Comparison of ENCODE assay signal across 2 cellular contexts in the genomic region with DNA sequence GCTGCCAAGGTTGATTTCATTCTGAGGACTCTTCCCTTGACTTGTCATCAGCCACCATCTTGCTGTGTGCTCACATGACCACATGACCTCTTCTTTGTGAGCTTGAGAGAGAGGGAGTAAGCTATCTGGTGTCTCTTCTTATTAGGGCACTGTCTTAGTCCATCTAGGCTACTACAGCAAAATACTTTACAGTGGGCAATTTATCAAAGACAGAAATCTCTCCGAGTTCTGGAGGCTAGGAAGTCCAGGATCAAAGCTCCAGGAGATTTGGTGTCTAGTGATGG.
TF ChIP-seq lines count a peak whose summit lies in the region.

No MANE protein-coding gene starts in this region.

TF ChIP-seq in GM23338, 12 proteins besides CTCF, POLR2A, EP300 and RAD21 (continues in another document):
- TF ChIP-seq EZH2 (IDR thresholded peaks at IDR 0.05; ENCODE audit: low read depth, unreplicated experiment) (no peak), JUNB (IDR thresholded peaks at IDR 0.05; ENCODE audit: unreplicated experiment) (no peak), ZNF331 (CRISPR knock-in tag; IDR thresholded peaks at IDR 0.05; ENCODE audit: low read depth) (no peak), STAT1 (IDR thresholded peaks at IDR 0.05; ENCODE audit: unreplicated experiment) (no peak), NANOG (IDR thresholded peaks at IDR 0.05; ENCODE audit: borderline replicate concordance) (no peak), ZNF114 (CRISPR knock-in tag; IDR thresholded peaks at IDR 0.05) (no peak), CREB1 (CRISPR knock-in tag; IDR thresholded peaks at IDR 0.05; ENCODE audit: low read depth) (no peak), EZH2phosphoT487 (IDR thresholded peaks at IDR 0.05; ENCODE audit: unreplicated experiment) (no peak)
- TF ChIP-seq, protein P1, sequence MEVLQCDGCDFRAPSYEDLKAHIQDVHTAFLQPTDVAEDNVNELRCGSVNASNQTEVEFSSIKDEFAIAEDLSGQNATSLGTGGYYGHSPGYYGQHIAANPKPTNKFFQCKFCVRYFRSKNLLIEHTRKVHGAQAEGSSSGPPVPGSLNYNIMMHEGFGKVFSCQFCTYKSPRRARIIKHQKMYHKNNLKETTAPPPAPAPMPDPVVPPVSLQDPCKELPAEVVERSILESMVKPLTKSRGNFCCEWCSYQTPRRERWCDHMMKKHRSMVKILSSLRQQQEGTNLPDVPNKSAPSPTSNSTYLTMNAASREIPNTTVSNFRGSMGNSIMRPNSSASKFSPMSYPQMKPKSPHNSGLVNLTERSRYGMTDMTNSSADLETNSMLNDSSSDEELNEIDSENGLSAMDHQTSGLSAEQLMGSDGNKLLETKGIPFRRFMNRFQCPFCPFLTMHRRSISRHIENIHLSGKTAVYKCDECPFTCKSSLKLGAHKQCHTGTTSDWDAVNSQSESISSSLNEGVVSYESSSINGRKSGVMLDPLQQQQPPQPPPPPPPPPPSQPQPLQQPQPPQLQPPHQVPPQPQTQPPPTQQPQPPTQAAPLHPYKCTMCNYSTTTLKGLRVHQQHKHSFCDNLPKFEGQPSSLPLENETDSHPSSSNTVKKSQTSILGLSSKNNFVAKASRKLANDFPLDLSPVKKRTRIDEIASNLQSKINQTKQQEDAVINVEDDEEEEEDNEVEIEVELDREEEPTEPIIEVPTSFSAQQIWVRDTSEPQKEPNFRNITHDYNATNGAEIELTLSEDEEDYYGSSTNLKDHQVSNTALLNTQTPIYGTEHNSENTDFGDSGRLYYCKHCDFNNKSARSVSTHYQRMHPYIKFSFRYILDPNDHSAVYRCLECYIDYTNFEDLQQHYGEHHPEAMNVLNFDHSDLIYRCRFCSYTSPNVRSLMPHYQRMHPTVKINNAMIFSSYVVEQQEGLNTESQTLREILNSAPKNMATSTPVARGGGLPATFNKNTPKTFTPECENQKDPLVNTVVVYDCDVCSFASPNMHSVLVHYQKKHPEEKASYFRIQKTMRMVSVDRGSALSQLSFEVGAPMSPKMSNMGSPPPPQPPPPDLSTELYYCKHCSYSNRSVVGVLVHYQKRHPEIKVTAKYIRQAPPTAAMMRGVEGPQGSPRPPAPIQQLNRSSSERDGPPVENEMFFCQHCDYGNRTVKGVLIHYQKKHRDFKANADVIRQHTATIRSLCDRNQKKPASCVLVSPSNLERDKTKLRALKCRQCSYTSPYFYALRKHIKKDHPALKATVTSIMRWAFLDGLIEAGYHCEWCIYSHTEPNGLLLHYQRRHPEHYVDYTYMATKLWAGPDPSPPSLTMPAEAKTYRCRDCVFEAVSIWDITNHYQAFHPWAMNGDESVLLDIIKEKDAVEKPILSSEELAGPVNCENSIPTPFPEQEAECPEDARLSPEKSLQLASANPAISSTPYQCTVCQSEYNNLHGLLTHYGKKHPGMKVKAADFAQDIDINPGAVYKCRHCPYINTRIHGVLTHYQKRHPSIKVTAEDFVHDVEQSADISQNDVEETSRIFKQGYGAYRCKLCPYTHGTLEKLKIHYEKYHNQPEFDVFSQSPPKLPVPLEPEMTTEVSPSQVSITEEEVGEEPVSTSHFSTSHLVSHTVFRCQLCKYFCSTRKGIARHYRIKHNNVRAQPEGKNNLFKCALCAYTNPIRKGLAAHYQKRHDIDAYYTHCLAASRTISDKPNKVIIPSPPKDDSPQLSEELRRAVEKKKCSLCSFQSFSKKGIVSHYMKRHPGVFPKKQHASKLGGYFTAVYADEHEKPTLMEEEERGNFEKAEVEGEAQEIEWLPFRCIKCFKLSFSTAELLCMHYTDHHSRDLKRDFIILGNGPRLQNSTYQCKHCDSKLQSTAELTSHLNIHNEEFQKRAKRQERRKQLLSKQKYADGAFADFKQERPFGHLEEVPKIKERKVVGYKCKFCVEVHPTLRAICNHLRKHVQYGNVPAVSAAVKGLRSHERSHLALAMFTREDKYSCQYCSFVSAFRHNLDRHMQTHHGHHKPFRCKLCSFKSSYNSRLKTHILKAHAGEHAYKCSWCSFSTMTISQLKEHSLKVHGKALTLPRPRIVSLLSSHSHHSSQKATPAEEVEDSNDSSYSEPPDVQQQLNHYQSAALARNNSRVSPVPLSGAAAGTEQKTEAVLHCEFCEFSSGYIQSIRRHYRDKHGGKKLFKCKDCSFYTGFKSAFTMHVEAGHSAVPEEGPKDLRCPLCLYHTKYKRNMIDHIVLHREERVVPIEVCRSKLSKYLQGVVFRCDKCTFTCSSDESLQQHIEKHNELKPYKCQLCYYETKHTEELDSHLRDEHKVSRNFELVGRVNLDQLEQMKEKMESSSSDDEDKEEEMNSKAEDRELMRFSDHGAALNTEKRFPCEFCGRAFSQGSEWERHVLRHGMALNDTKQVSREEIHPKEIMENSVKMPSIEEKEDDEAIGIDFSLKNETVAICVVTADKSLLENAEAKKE (CRISPR knock-in tag; IDR thresholded peaks at IDR 0.05) = no peak
- TF ChIP-seq, protein P2, sequence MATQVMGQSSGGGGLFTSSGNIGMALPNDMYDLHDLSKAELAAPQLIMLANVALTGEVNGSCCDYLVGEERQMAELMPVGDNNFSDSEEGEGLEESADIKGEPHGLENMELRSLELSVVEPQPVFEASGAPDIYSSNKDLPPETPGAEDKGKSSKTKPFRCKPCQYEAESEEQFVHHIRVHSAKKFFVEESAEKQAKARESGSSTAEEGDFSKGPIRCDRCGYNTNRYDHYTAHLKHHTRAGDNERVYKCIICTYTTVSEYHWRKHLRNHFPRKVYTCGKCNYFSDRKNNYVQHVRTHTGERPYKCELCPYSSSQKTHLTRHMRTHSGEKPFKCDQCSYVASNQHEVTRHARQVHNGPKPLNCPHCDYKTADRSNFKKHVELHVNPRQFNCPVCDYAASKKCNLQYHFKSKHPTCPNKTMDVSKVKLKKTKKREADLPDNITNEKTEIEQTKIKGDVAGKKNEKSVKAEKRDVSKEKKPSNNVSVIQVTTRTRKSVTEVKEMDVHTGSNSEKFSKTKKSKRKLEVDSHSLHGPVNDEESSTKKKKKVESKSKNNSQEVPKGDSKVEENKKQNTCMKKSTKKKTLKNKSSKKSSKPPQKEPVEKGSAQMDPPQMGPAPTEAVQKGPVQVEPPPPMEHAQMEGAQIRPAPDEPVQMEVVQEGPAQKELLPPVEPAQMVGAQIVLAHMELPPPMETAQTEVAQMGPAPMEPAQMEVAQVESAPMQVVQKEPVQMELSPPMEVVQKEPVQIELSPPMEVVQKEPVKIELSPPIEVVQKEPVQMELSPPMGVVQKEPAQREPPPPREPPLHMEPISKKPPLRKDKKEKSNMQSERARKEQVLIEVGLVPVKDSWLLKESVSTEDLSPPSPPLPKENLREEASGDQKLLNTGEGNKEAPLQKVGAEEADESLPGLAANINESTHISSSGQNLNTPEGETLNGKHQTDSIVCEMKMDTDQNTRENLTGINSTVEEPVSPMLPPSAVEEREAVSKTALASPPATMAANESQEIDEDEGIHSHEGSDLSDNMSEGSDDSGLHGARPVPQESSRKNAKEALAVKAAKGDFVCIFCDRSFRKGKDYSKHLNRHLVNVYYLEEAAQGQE (IDR thresholded peaks at IDR 0.05; ENCODE audit: unreplicated experiment) = no peak
- TF ChIP-seq, protein P3, sequence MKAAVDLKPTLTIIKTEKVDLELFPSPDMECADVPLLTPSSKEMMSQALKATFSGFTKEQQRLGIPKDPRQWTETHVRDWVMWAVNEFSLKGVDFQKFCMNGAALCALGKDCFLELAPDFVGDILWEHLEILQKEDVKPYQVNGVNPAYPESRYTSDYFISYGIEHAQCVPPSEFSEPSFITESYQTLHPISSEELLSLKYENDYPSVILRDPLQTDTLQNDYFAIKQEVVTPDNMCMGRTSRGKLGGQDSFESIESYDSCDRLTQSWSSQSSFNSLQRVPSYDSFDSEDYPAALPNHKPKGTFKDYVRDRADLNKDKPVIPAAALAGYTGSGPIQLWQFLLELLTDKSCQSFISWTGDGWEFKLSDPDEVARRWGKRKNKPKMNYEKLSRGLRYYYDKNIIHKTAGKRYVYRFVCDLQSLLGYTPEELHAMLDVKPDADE (IDR thresholded peaks at IDR 0.05) = no peak

TF ChIP-seq in GM12878, 131 proteins besides CTCF, POLR2A, EP300 and RAD21:
- TF ChIP-seq CBFB (IDR thresholded peaks at IDR 0.05; ENCODE audit: low read depth) (no peak), EED (IDR thresholded peaks at IDR 0.05; ENCODE audit: low read depth) (no peak), ZSCAN29 (IDR thresholded peaks at IDR 0.05) (no peak), POU2F2 (IDR thresholded peaks at IDR 0.05; ENCODE audit: borderline replicate concordance, low read depth, low read length) (no peak), RFX5 (IDR thresholded peaks at IDR 0.05; ENCODE audit: low read depth, low read length) (no peak), BRCA1 (IDR thresholded peaks at IDR 0.05; ENCODE audit: low read depth, low read length) (no peak), KDM1A (IDR thresholded peaks at IDR 0.05; ENCODE audit: borderline replicate concordance) (no peak), HDAC2 (IDR thresholded peaks at IDR 0.05) (no peak), IKZF2 (IDR thresholded peaks at IDR 0.05) (no peak), SREBF1 (IDR thresholded peaks at IDR 0.05; ENCODE audit: low read length) (no peak), ZNF217 (IDR thresholded peaks at IDR 0.05) (no peak), POLR2AphosphoS2 (IDR thresholded peaks at IDR 0.05; ENCODE audit: low read depth, low read length) (no peak), TCF7 (IDR thresholded peaks at IDR 0.05; ENCODE audit: borderline replicate concordance) (no peak), CREB1 (IDR thresholded peaks at IDR 0.05; ENCODE audit: low read depth) (no peak), IKZF1 (conservative IDR thresholded peaks at IDR 0.05) (no peak), TARDBP (IDR thresholded peaks at IDR 0.05; ENCODE audit: borderline replicate concordance) (no peak), TAF1 (IDR thresholded peaks at IDR 0.05; ENCODE audit: borderline replicate concordance, low read depth, low read length) (no peak)
- TF ChIP-seq, protein P4, sequence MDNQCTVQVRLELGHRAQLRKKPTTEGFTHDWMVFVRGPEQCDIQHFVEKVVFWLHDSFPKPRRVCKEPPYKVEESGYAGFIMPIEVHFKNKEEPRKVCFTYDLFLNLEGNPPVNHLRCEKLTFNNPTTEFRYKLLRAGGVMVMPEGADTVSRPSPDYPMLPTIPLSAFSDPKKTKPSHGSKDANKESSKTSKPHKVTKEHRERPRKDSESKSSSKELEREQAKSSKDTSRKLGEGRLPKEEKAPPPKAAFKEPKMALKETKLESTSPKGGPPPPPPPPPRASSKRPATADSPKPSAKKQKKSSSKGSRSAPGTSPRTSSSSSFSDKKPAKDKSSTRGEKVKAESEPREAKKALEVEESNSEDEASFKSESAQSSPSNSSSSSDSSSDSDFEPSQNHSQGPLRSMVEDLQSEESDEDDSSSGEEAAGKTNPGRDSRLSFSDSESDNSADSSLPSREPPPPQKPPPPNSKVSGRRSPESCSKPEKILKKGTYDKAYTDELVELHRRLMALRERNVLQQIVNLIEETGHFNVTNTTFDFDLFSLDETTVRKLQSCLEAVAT (IDR thresholded peaks at IDR 0.05) = no peak
- TF ChIP-seq, protein P5, sequence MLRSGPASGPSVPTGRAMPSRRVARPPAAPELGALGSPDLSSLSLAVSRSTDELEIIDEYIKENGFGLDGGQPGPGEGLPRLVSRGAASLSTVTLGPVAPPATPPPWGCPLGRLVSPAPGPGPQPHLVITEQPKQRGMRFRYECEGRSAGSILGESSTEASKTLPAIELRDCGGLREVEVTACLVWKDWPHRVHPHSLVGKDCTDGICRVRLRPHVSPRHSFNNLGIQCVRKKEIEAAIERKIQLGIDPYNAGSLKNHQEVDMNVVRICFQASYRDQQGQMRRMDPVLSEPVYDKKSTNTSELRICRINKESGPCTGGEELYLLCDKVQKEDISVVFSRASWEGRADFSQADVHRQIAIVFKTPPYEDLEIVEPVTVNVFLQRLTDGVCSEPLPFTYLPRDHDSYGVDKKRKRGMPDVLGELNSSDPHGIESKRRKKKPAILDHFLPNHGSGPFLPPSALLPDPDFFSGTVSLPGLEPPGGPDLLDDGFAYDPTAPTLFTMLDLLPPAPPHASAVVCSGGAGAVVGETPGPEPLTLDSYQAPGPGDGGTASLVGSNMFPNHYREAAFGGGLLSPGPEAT (IDR thresholded peaks at IDR 0.05; ENCODE audit: low read depth) = no peak
- TF ChIP-seq, protein P6, sequence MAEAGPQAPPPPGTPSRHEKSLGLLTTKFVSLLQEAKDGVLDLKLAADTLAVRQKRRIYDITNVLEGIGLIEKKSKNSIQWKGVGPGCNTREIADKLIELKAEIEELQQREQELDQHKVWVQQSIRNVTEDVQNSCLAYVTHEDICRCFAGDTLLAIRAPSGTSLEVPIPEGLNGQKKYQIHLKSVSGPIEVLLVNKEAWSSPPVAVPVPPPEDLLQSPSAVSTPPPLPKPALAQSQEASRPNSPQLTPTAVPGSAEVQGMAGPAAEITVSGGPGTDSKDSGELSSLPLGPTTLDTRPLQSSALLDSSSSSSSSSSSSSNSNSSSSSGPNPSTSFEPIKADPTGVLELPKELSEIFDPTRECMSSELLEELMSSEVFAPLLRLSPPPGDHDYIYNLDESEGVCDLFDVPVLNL (IDR thresholded peaks at IDR 0.05; ENCODE audit: low read depth, low read length) = no peak
